In genomic region chr3:72538070-72538745, GRCh38 we compare ENCODE assay signal across 14 cellular contexts.
A peak's percentile ranks its signal among the peaks of the same experiment; 100 is the strongest.
DNase-seq lines count a peak whose midpoint lies in the region; ATAC-seq and TF ChIP-seq lines count a peak whose summit lies in the region.
"Had no signal": no experiment of that assay in that cellular context is flagged by ENCODE, and none has a peak within 500 bp of the region (broad histone marks: within the 10 kb centered on the region; RNA-seq: fewer than 3 reads in every experiment).

No MANE protein-coding gene starts in this region.

- ATAC-seq in GM19452 (IDR thresholded peaks at IDR 0.05; ENCODE audit: unreplicated experiment) (peak; percentile 42), HG03280 (IDR thresholded peaks at IDR 0.05; ENCODE audit: unreplicated experiment) (peak; percentile 69), foreskin keratinocyte (peak; percentile 68), GM18873 (IDR thresholded peaks at IDR 0.05; ENCODE audit: low FRiP score, unreplicated experiment) (no peak)
- ATAC-seq: left cardiac atrium, T-helper 17 cell had no signal

- 69% methylated on average over 6 of the region's 6 CpGs for WGBS in smooth muscle cell (ENCODE audit: low lambda C conversion rate)

- DNase-seq in NCI-H2227 (lab: John Stamatoyannopoulos, UW; ENCODE audit: unreplicated experiment) (peak; percentile 2), NCI-H2227 treated with DMSO at 0.1 percent for 48 hours (lab: John Stamatoyannopoulos, UW) (no peak), foreskin keratinocyte (peak; percentile 14 to 51), smooth muscle cell (lab: John Stamatoyannopoulos, UW; ENCODE audit: unreplicated experiment) (no peak), hippocampal formation (lab: John Stamatoyannopoulos, UW) (no peak)
- DNase-seq: activated effector memory CD4-positive, alpha-beta T cell treated with anti-CD3 and anti-CD28 coated beads, Interleukin-2, amount 50 U/mL, for 16 hours; DMS153; Kasumi-1; left cardiac atrium; T-helper 17 cell had no signal

- H3K79me2 ChIP-seq in smooth muscle cell (ENCODE audit: low read depth): no peaks in the 10 kb centered on the region

- H3K9me3 ChIP-seq in smooth muscle cell (replicated peaks; ENCODE audit: low read depth): no peaks in the 10 kb centered on the region
- H3K9me3 ChIP-seq: neutrophil had no signal

- H3K9ac ChIP-seq in smooth muscle cell (ENCODE audit: low read depth): no peak overlapping the region

- TF ChIP-seq CTCF in foreskin keratinocyte (conservative IDR thresholded peaks at IDR 0.05) (no peak), smooth muscle cell (IDR thresholded peaks at IDR 0.05; ENCODE audit: borderline replicate concordance, insufficient read depth, poor library complexity, severe bottlenecking) (no peak)

- H3K36me3 ChIP-seq in smooth muscle cell (ENCODE audit: low read depth): no peaks in the 10 kb centered on the region
- H3K36me3 ChIP-seq: neutrophil had no signal

- no peak overlapping the region for H2AFZ ChIP-seq in smooth muscle cell (ENCODE audit: low read depth)

- H3K4me2 ChIP-seq in smooth muscle cell: no peak overlapping the region

- H3K4me1 ChIP-seq in foreskin keratinocyte (no peaks in the 10 kb centered on the region), smooth muscle cell (ENCODE audit: low read depth) (no peaks in the 10 kb centered on the region)

- no peaks in the 10 kb centered on the region for H3F3A ChIP-seq in smooth muscle cell (ENCODE audit: low read depth)

- H3K4me3 ChIP-seq in smooth muscle cell: no peak overlapping the region

- H4K20me1 ChIP-seq in smooth muscle cell (ENCODE audit: low read depth): no peaks in the 10 kb centered on the region

- H3K27ac ChIP-seq in foreskin keratinocyte: no peak overlapping the region
- H3K27ac ChIP-seq in smooth muscle cell (ENCODE audit: low read depth): no peak overlapping the region
- H3K27ac ChIP-seq: neutrophil had no signal

- no peaks in the 10 kb centered on the region for H3K27me3 ChIP-seq in foreskin keratinocyte
- H3K27me3 ChIP-seq in smooth muscle cell (ENCODE audit: low read depth): no peaks in the 10 kb centered on the region
- H3K27me3 ChIP-seq: neutrophil had no signal

Comparison
In these comparisons a context has a peak if more than half of its experiments do, and no peak if none do; other contexts are left out.
1. DNase-seq: peak in NCI-H2227 (single experiment) and foreskin keratinocyte (2 of 2); none in NCI-H2227 treated with DMSO at 0.1 percent for 48 hours (single experiment), smooth muscle cell (single experiment) and hippocampal formation (0 of 2).